16 cellular contexts compared by ENCODE assay signal in genomic region chr12:95286713-95287112, GRCh38.
A peak's percentile ranks its signal among the peaks of the same experiment; 100 is the strongest.
DNase-seq lines count a peak whose midpoint lies in the region; ATAC-seq and TF ChIP-seq lines count a peak whose summit lies in the region.
"Had no signal": no experiment of that assay in that cellular context is flagged by ENCODE, and none has a peak within 500 bp of the region (broad histone marks: within the 10 kb centered on the region; RNA-seq: fewer than 3 reads in every experiment).

No MANE protein-coding gene starts in this region.

- H3K27ac Mint-ChIP-seq in endodermal cell (peak overlapping the region; percentile 19), memory B cell (peak overlapping the region; percentile 29)
- H3K27ac Mint-ChIP-seq: B cell had no signal

- no peak overlapping the region for H3K4me3 Mint-ChIP-seq in endodermal cell
- no peak overlapping the region for H3K4me3 Mint-ChIP-seq in memory B cell
- H3K4me3 Mint-ChIP-seq: B cell; CD4-positive, alpha-beta memory T cell had no signal

- TF ChIP-seq POLR2A in thyroid gland (IDR thresholded peaks at IDR 0.05) = no peak

- no peak for ATAC-seq in right cardiac atrium
- ATAC-seq in memory B cell (ENCODE audit: low read depth) = no peak
- ATAC-seq in GM21423 (IDR thresholded peaks at IDR 0.05; ENCODE audit: unreplicated experiment) = no peak

- no peaks in the 10 kb centered on the region for H3K27me3 Mint-ChIP-seq in endodermal cell (ENCODE audit: insufficient read depth)
- H3K27me3 Mint-ChIP-seq in memory B cell = no peaks in the 10 kb centered on the region
- H3K27me3 Mint-ChIP-seq: B cell; CD4-positive, alpha-beta memory T cell had no signal

- intact Hi-C loops in right cardiac atrium (cut with DNase I) = no loop called here
- intact Hi-C loops in left ventricle myocardium inferior (cut with micrococcal nuclease) = no loop called here
- intact Hi-C loops in thyroid gland (cut with DNase I) = no loop called here

- H3K9me3 ChIP-seq in right cardiac atrium (ENCODE audit: control insufficient read depth, low read length) (no peaks in the 10 kb centered on the region), left ventricle myocardium inferior (replicated peaks) (no peaks in the 10 kb centered on the region), endodermal cell (ENCODE audit: control insufficient read depth, low read length) (peaks cover 4% of the 10 kb centered on the region), thyroid gland (no peaks in the 10 kb centered on the region)
- H3K9me3 ChIP-seq: HAP-1 had no signal

- no peak overlapping the region for H3K27ac ChIP-seq in right cardiac atrium (ENCODE audit: low read length)
- H3K27ac ChIP-seq in left ventricle myocardium inferior (replicated peaks) = no peak overlapping the region
- no peak overlapping the region for H3K27ac ChIP-seq in endodermal cell (ENCODE audit: low read depth, low read length)
- no peak overlapping the region for H3K27ac ChIP-seq in thyroid gland

- 83% methylated on average over 3 of the region's 3 CpGs for WGBS in right cardiac atrium
- WGBS in endodermal cell (ENCODE audit: insufficient coverage in 1 of 2, insufficient read length in 1 of 2), 2 experiments = 86 to 94% methylated on average over 1 to 2 of the region's 3 CpGs
- 67 to 68% methylated on average over 3 of the region's 3 CpGs for WGBS in thyroid gland, 2 donors

- H3K9me3 Mint-ChIP-seq in endodermal cell (no peaks in the 10 kb centered on the region), memory B cell (no peaks in the 10 kb centered on the region)
- H3K9me3 Mint-ChIP-seq: CD4-positive, alpha-beta memory T cell had no signal

- H3K4me3 ChIP-seq in right cardiac atrium (ENCODE audit: low read length) (no peak overlapping the region), left ventricle myocardium inferior (no peak overlapping the region), endodermal cell (ENCODE audit: low read length) (no peak overlapping the region), thyroid gland (replicated peaks in 1 of 3) (no peak overlapping the region)
- H3K4me3 ChIP-seq: HAP-1 had no signal

- H3K4me1 Mint-ChIP-seq in endodermal cell (no peaks in the 10 kb centered on the region), memory B cell (no peaks in the 10 kb centered on the region)
- H3K4me1 Mint-ChIP-seq: B cell had no signal

- H3K27me3 ChIP-seq in right cardiac atrium (ENCODE audit: control insufficient read depth, insufficient read depth) (no peaks in the 10 kb centered on the region), left ventricle myocardium inferior (ENCODE audit: low read depth) (no peaks in the 10 kb centered on the region), endodermal cell (ENCODE audit: control insufficient read depth, insufficient read depth, low read length, poor library complexity, severe bottlenecking) (no peaks in the 10 kb centered on the region), thyroid gland (no peaks in the 10 kb centered on the region)

- TF ChIP-seq CTCF in left ventricle myocardium inferior (IDR thresholded peaks at IDR 0.05; ENCODE audit: borderline replicate concordance) (no peak), endodermal cell (conservative IDR thresholded peaks at IDR 0.05) (no peak), thyroid gland (IDR thresholded peaks at IDR 0.05) (no peak)

- DNase-seq in right cardiac atrium (peak in 2 of 3 donors; percentile 51 to 60), left ventricle myocardium inferior (no peak), endodermal cell (no peak), memory B cell (ENCODE audit: low spot score in 2 of 2) (no peak), thyroid gland (peak; percentile 51 to 70), 8988T (no peak)
- no peak for DNase-seq in activated CD4-positive, alpha-beta T cell treated with anti-CD3 and anti-CD28 coated beads for 48 hours
- DNase-seq: CD4-positive, alpha-beta memory T cell; Karpas-422; NCI-H1417 treated with DMSO at 0.1 percent for 48 hours; NCI-H2029; NCI-H2171 treated with DMSO at 0.1 percent for 48 hours; RPMI8226 had no signal

- peaks cover 76% of the 10 kb centered on the region for H3K36me3 ChIP-seq in left ventricle myocardium inferior
- H3K36me3 ChIP-seq in endodermal cell (ENCODE audit: control insufficient read depth, insufficient read depth, low read length) = peaks cover 89% of the 10 kb centered on the region
- H3K36me3 ChIP-seq in thyroid gland = peaks cover 9% of the 10 kb centered on the region in 2 donors

- H3K36me3 Mint-ChIP-seq in endodermal cell (ENCODE audit: low read depth) = peaks cover 76% of the 10 kb centered on the region
- peaks cover 38% of the 10 kb centered on the region for H3K36me3 Mint-ChIP-seq in memory B cell

- H3K9ac ChIP-seq in endodermal cell (ENCODE audit: extremely low read depth, low read length, poor library complexity, severe bottlenecking) = no peak overlapping the region

- H3K4me1 ChIP-seq in right cardiac atrium (ENCODE audit: control insufficient read depth, insufficient read depth, low read length) = no peaks in the 10 kb centered on the region
- no peaks in the 10 kb centered on the region for H3K4me1 ChIP-seq in left ventricle myocardium inferior
- no peaks in the 10 kb centered on the region for H3K4me1 ChIP-seq in endodermal cell (ENCODE audit: control insufficient read depth, insufficient read depth, low read length)
- H3K4me1 ChIP-seq in thyroid gland = no peaks in the 10 kb centered on the region
- H3K4me1 ChIP-seq: HAP-1 had no signal

Comparison
In these comparisons a context has a peak if more than half of its experiments do, and no peak if none do; other contexts are left out.
1. DNase-seq: peak in right cardiac atrium (2 of 3) and thyroid gland (2 of 2); none in left ventricle myocardium inferior (single experiment), endodermal cell (single experiment), memory B cell (0 of 2), 8988T (single experiment) and activated CD4-positive, alpha-beta T cell treated with anti-CD3 and anti-CD28 coated beads for 48 hours (single experiment).